ENCODE assay signal across 11 cellular contexts in genomic region chr7:33043434-33043833, GRCh38. TPM values are rescaled to one million over a fixed set of nuclear protein-coding genes. Genes with fewer than 3 reads are reported as not detected.
DNase-seq lines count a peak whose midpoint lies in the region; ATAC-seq and TF ChIP-seq lines count a peak whose summit lies in the region.
"Had no signal": no experiment of that assay in that cellular context is flagged by ENCODE, and none has a peak within 500 bp of the region (broad histone marks: within the 10 kb centered on the region; RNA-seq: fewer than 3 reads in every experiment).

No MANE protein-coding gene starts in this region.

- no peak for DNase-seq in activated naive CD8-positive, alpha-beta T cell treated with anti-CD3 and anti-CD28 coated beads, Interleukin-2, amount 50 U/mL, for 24 hours
- DNase-seq in stimulated activated effector memory CD8-positive, alpha-beta T cell treated with anti-CD3 and anti-CD28 coated beads, Interleukin-12 subunit alpha, Interleukin-12 subunit beta, amount 100 ng/mL, for 72 hours (ENCODE audit: low spot score in 2 of 2) = no peak
- no peak for DNase-seq in LoVo (ENCODE audit: low spot score)
- no peak for DNase-seq in stimulated activated CD4-positive, alpha-beta T cell treated with anti-CD3 and anti-CD28 coated beads, Interleukin-4, amount 100 ng/mL, for 1 hour
- DNase-seq: brain microvascular endothelial cell, EL, NCI-H187 had no signal

- H3K36me3 ChIP-seq in HEK293 (ENCODE audit: control insufficient read depth in 2 of 2, insufficient read depth in 1 of 2, low read length in 2 of 2) (no peaks in the 10 kb centered on the region; a peak in 1 of 3 replicates), liver (ENCODE audit: control insufficient read depth in 4 of 4, insufficient read depth in 3 of 4, low read depth in 1 of 4, low read length in 3 of 4) (no peaks in the 10 kb centered on the region)
- H3K36me3 ChIP-seq: brain microvascular endothelial cell had no signal

- H3K27me3 Mint-ChIP-seq in activated naive CD8-positive, alpha-beta T cell treated with anti-CD3 and anti-CD28 coated beads, Interleukin-2, amount 50 U/mL, for 24 hours = no peaks in the 10 kb centered on the region

- peaks cover 49% of the 10 kb centered on the region for H3K4me1 Mint-ChIP-seq in activated naive CD8-positive, alpha-beta T cell treated with anti-CD3 and anti-CD28 coated beads, Interleukin-2, amount 50 U/mL, for 24 hours
- peaks cover 44% of the 10 kb centered on the region for H3K4me1 Mint-ChIP-seq in stimulated activated effector memory CD8-positive, alpha-beta T cell treated with anti-CD3 and anti-CD28 coated beads, Interleukin-12 subunit alpha, Interleukin-12 subunit beta, amount 100 ng/mL, for 72 hours

- POLR2A ChIA-PET in HEK293 (lab: Yijun Ruan, JAX) = interaction anchor here (2.0 kb wide), 1 partner anchor 19 kb away, joined by 5 read pairs; the partner anchor contains the start of gene NT5C3A

- peak overlapping the region; percentile 2 for H3K27ac Mint-ChIP-seq in activated naive CD8-positive, alpha-beta T cell treated with anti-CD3 and anti-CD28 coated beads, Interleukin-2, amount 50 U/mL, for 24 hours
- H3K27ac Mint-ChIP-seq in stimulated activated effector memory CD8-positive, alpha-beta T cell treated with anti-CD3 and anti-CD28 coated beads, Interleukin-12 subunit alpha, Interleukin-12 subunit beta, amount 100 ng/mL, for 72 hours = peak overlapping the region; percentile 2
- H3K27ac Mint-ChIP-seq: T-helper 2 cell treated with Interferon-gamma antibody and Interleukin-4, amounts not matched to agents 5 μg/mL and 100 μg/mL, for 36 hours had no signal

- no peak overlapping the region for H3K4me3 ChIP-seq in HEK293 (ENCODE audit: low read depth, low read length)
- no peak overlapping the region for H3K4me3 ChIP-seq in liver (ENCODE audit: low read depth in 1 of 3, low read length in 3 of 3)

- H3K27ac ChIP-seq in HEK293 (ENCODE audit: extremely low read depth, low read depth, low read length) = no peak overlapping the region
- H3K27ac ChIP-seq in liver (ENCODE audit: low read depth in 1 of 2, low read length in 2 of 2) = peak overlapping the region; percentile 90
- H3K27ac ChIP-seq: brain microvascular endothelial cell had no signal

- TF ChIP-seq CTCF in HEK293 (tag by site-specific recombination; IDR thresholded peaks at IDR 0.05) (no peak), liver (IDR thresholded peaks at IDR 0.05; ENCODE audit: low read depth, low read length, missing input control) (no peak)

- ATAC-seq in activated naive CD8-positive, alpha-beta T cell treated with anti-CD3 and anti-CD28 coated beads, Interleukin-2, amount 50 U/mL, for 24 hours = no peak
- ATAC-seq in stimulated activated effector memory CD8-positive, alpha-beta T cell treated with anti-CD3 and anti-CD28 coated beads, Interleukin-12 subunit alpha, Interleukin-12 subunit beta, amount 100 ng/mL, for 72 hours = no peak
- no peak for ATAC-seq in GM21717 (IDR thresholded peaks at IDR 0.05; ENCODE audit: unreplicated experiment)

- CTCF ChIA-PET in HEK293 (lab: Yijun Ruan, JAX) = interaction anchor here (0.5 to 1.2 kb wide), 6 partner anchors 16 to 196 kb away, joined by 3 to 4 read pairs (median 3); partner anchors contain the start of gene NT5C3A

- no peak overlapping the region for H3K4me3 Mint-ChIP-seq in activated naive CD8-positive, alpha-beta T cell treated with anti-CD3 and anti-CD28 coated beads, Interleukin-2, amount 50 U/mL, for 24 hours
- H3K4me3 Mint-ChIP-seq in stimulated activated effector memory CD8-positive, alpha-beta T cell treated with anti-CD3 and anti-CD28 coated beads, Interleukin-12 subunit alpha, Interleukin-12 subunit beta, amount 100 ng/mL, for 72 hours = no peak overlapping the region
- H3K4me3 Mint-ChIP-seq: T-helper 2 cell treated with Interferon-gamma antibody and Interleukin-4, amounts not matched to agents 5 μg/mL and 100 μg/mL, for 36 hours had no signal

- no peak for TF ChIP-seq RAD21 in liver (IDR thresholded peaks at IDR 0.05)

- no peaks in the 10 kb centered on the region for H3K27me3 ChIP-seq in liver (ENCODE audit: control insufficient read depth in 4 of 4, insufficient read depth in 4 of 4, low read length in 3 of 4)
- H3K27me3 ChIP-seq: brain microvascular endothelial cell had no signal

- H3K9me3 Mint-ChIP-seq in activated naive CD8-positive, alpha-beta T cell treated with anti-CD3 and anti-CD28 coated beads, Interleukin-2, amount 50 U/mL, for 24 hours = no peaks in the 10 kb centered on the region
- no peaks in the 10 kb centered on the region for H3K9me3 Mint-ChIP-seq in stimulated activated effector memory CD8-positive, alpha-beta T cell treated with anti-CD3 and anti-CD28 coated beads, Interleukin-12 subunit alpha, Interleukin-12 subunit beta, amount 100 ng/mL, for 72 hours
- H3K9me3 Mint-ChIP-seq: T-helper 2 cell treated with Interferon-gamma antibody and Interleukin-4, amounts not matched to agents 5 μg/mL and 100 μg/mL, for 36 hours had no signal

- H3K4me1 ChIP-seq in HEK293 (ENCODE audit: control insufficient read depth, insufficient read depth, low read length) = peaks cover 40% of the 10 kb centered on the region
- peaks cover 8 to 42% (median 23%) of the 10 kb centered on the region in 4 donors for H3K4me1 ChIP-seq in liver (ENCODE audit: control insufficient read depth in 4 of 4, insufficient read depth in 4 of 4, low read length in 3 of 4)

- peak overlapping the region in 1 of 2 donors; percentile 79 for H3K9ac ChIP-seq in liver (ENCODE audit: low read depth in 1 of 2, low read length in 2 of 2)

- H3K36me3 Mint-ChIP-seq in activated naive CD8-positive, alpha-beta T cell treated with anti-CD3 and anti-CD28 coated beads, Interleukin-2, amount 50 U/mL, for 24 hours (ENCODE audit: low read depth) = peaks cover 2% of the 10 kb centered on the region
- no peaks in the 10 kb centered on the region for H3K36me3 Mint-ChIP-seq in stimulated activated effector memory CD8-positive, alpha-beta T cell treated with anti-CD3 and anti-CD28 coated beads, Interleukin-12 subunit alpha, Interleukin-12 subunit beta, amount 100 ng/mL, for 72 hours

- no peaks in the 10 kb centered on the region for H3K9me3 ChIP-seq in HEK293 (ENCODE audit: control insufficient read depth, insufficient read depth, low read depth, low read length)
- no peaks in the 10 kb centered on the region for H3K9me3 ChIP-seq in liver (ENCODE audit: control insufficient read depth in 4 of 4, low read length in 3 of 4)

- 74% methylated on average over 2 of the region's 2 CpGs for WGBS in liver

TF ChIP-seq in HEK293, 187 proteins besides CTCF, POLR2A, EP300 and RAD21 (continues in another document):
- TF ChIP-seq ZBTB20 (tag by site-specific recombination; IDR thresholded peaks at IDR 0.05) (peak; percentile 32; the same call in 1 of the 2 replicates), ZNF600 (tag by site-specific recombination; IDR thresholded peaks at IDR 0.05) (peak; percentile 36; the same call in 1 of the 2 replicates), ZBTB26 (tag by site-specific recombination; optimal IDR thresholded peaks at IDR 0.05) (no peak), ZNF449 (tag by site-specific recombination; IDR thresholded peaks at IDR 0.05) (peak; percentile 85)

TF ChIP-seq in liver, 16 proteins besides CTCF, POLR2A, EP300 and RAD21:
- TF ChIP-seq FOXA2 (IDR thresholded peaks at IDR 0.05) (no peak), ATF3 (IDR thresholded peaks at IDR 0.05) (no peak), FOXA1 (IDR thresholded peaks at IDR 0.05) (no peak), ZBTB33 (IDR thresholded peaks at IDR 0.05) (no peak), JUND (IDR thresholded peaks at IDR 0.05) (no peak), GABPA (IDR thresholded peaks at IDR 0.05 in 1 of 2, conservative IDR thresholded peaks at IDR 0.05 in 1 of 2) (no peak), SP1 (IDR thresholded peaks at IDR 0.05) (no peak), HNF4A (conservative IDR thresholded peaks at IDR 0.05) (no peak), EGR1 (IDR thresholded peaks at IDR 0.05; ENCODE audit: low read depth in 2 of 2) (no peak), HNF4G (IDR thresholded peaks at IDR 0.05) (no peak)

RNA-seq across cellular contexts. Expression of gene NT5C3A, which starts 19.1 kb away (rescaled TPM):
- total RNA-seq in liver = 10 to 100 TPM in 1 of 2 donors, 1 to 10 TPM in 1; 9.5 to 41.6 TPM
- 1 to 10 TPM; 4.3 to 9.8 TPM for polyA plus RNA-seq in liver
